Comparison of ENCODE assay signal across 4 cellular contexts in genomic region chrX:23894952-23895351, GRCh38. TPM values are rescaled to one million over a fixed set of nuclear protein-coding genes. Genes with fewer than 3 reads are reported as not detected.
"Had no signal": no experiment of that assay in that cellular context is flagged by ENCODE, and none has a peak within 500 bp of the region (broad histone marks: within the 10 kb centered on the region; RNA-seq: fewer than 3 reads in every experiment).

No MANE protein-coding gene starts in this region.

RNA-seq across cellular contexts. Expression of gene CXorf58, which starts 12.9 kb away (rescaled TPM):
- total RNA-seq: H1, HT-29, IMR-90 had no signal
- polyA plus RNA-seq: GM23338, IMR-90 had no signal
